Comparison of ENCODE assay signal across 25 cellular contexts in genomic region chr5:38443390-38443789, GRCh38.
"Had no signal": no experiment of that assay in that cellular context is flagged by ENCODE, and none has a peak within 500 bp of the region (broad histone marks: within the 10 kb centered on the region; RNA-seq: fewer than 3 reads in every experiment).

No MANE protein-coding gene starts in this region.

- H3K9me3 ChIP-seq: breast epithelium, heart right ventricle, neutrophil, ovary, thoracic aorta had no signal

- H3K4me1 ChIP-seq: breast epithelium had no signal

- H3K9me3 Mint-ChIP-seq: activated naive CD4-positive, alpha-beta T cell treated with anti-CD3 and anti-CD28 coated beads, Interleukin-2, amount 50 U/mL, for 72 hours; activated T-helper 2 cell treated with anti-CD3 and anti-CD28 coated beads, Interferon-gamma antibody, Interleukin-2, Interleukin-4, amounts not matched to agents 10 μg/mL and 5 μg/mL and 100 μg/mL, durations not matched to agents 14 hours and 24 hours and 36 hours; endodermal cell; mesothelial cell of epicardium; nephron progenitor cell; stimulated activated naive CD8-positive, alpha-beta T cell treated with anti-CD3 and anti-CD28 coated beads, Interleukin-15, Interleukin-2, amounts not matched to agents 100 ng/mL and 50 ng/mL, for 24 hours had no signal

- H3K4me3 ChIP-seq: breast epithelium, heart right ventricle, ovary, skin epidermis, thoracic aorta had no signal

- H3K27me3 ChIP-seq: breast epithelium, ovary had no signal

- H3K36me3 ChIP-seq: breast epithelium, neutrophil, ovary, thoracic aorta had no signal

- H3K36me3 Mint-ChIP-seq: activated CD8-positive, alpha-beta memory T cell treated with anti-CD3 and anti-CD28 coated beads, Interleukin-2, amount 10 ng/mL, durations not matched to agents 7 days and 5 days; activated naive CD4-positive, alpha-beta T cell treated with anti-CD3 and anti-CD28 coated beads, Interleukin-2, amount 50 U/mL, for 72 hours; mesothelial cell of epicardium had no signal

- H3K4me3 Mint-ChIP-seq: activated CD4-positive, alpha-beta T cell treated with anti-CD3 and anti-CD28 coated beads for 36 hours; activated CD8-positive, alpha-beta memory T cell treated with anti-CD3 and anti-CD28 coated beads, Interleukin-2, amount 10 ng/mL, durations not matched to agents 7 days and 5 days; activated CD8-positive, alpha-beta T cell treated with anti-CD3 and anti-CD28 coated beads, Interleukin-2, amount 10 ng/mL, durations not matched to agents 7 days and 5 days; endodermal cell; mesothelial cell of epicardium; naive B cell; nephron progenitor cell; stimulated activated naive CD8-positive, alpha-beta T cell treated with anti-CD3 and anti-CD28 coated beads, Interleukin-15, Interleukin-2, amounts not matched to agents 100 ng/mL and 50 ng/mL, for 24 hours had no signal

- H3K27ac Mint-ChIP-seq: activated CD4-positive, alpha-beta T cell treated with anti-CD3 and anti-CD28 coated beads for 36 hours; activated CD8-positive, alpha-beta memory T cell treated with anti-CD3 and anti-CD28 coated beads, Interleukin-2, amount 10 ng/mL, durations not matched to agents 7 days and 5 days; activated CD8-positive, alpha-beta T cell treated with anti-CD3 and anti-CD28 coated beads, Interleukin-2, amount 10 ng/mL, durations not matched to agents 7 days and 5 days; activated naive CD4-positive, alpha-beta T cell treated with anti-CD3 and anti-CD28 coated beads, Interleukin-2, amount 50 U/mL, for 72 hours; activated T-helper 2 cell treated with anti-CD3 and anti-CD28 coated beads, Interferon-gamma antibody, Interleukin-2, Interleukin-4, amounts not matched to agents 10 μg/mL and 5 μg/mL and 100 μg/mL, durations not matched to agents 14 hours and 24 hours and 36 hours; endodermal cell; mesothelial cell of epicardium; nephron progenitor cell; progenitor cell of endocrine pancreas; stimulated activated naive CD8-positive, alpha-beta T cell treated with anti-CD3 and anti-CD28 coated beads, Interleukin-15, Interleukin-2, amounts not matched to agents 100 ng/mL and 50 ng/mL, for 24 hours had no signal

- H3K4me1 Mint-ChIP-seq: activated CD4-positive, alpha-beta T cell treated with anti-CD3 and anti-CD28 coated beads for 36 hours; naive B cell had no signal

- H3K27ac ChIP-seq: breast epithelium, heart right ventricle, neutrophil, ovary, skin epidermis, thoracic aorta had no signal

- ATAC-seq: activated CD4-positive, alpha-beta T cell treated with anti-CD3 and anti-CD28 coated beads for 36 hours; activated CD8-positive, alpha-beta memory T cell treated with anti-CD3 and anti-CD28 coated beads, Interleukin-2, amount 10 ng/mL, durations not matched to agents 7 days and 5 days; activated CD8-positive, alpha-beta T cell treated with anti-CD3 and anti-CD28 coated beads, Interleukin-2, amount 10 ng/mL, durations not matched to agents 7 days and 5 days; activated naive CD4-positive, alpha-beta T cell treated with anti-CD3 and anti-CD28 coated beads, Interleukin-2, amount 50 U/mL, for 72 hours; esophagus mucosa; heart right ventricle; sciatic nerve had no signal

- DNase-seq: activated CD4-positive, alpha-beta T cell treated with anti-CD3 and anti-CD28 coated beads for 36 hours; activated CD4-positive, CD25-positive, alpha-beta regulatory T cell; activated CD8-positive, alpha-beta memory T cell treated with anti-CD3 and anti-CD28 coated beads, Interleukin-2, amount 10 ng/mL, durations not matched to agents 7 days and 5 days; activated CD8-positive, alpha-beta T cell treated with anti-CD3 and anti-CD28 coated beads, Interleukin-2, amount 10 ng/mL, durations not matched to agents 7 days and 5 days; activated naive CD4-positive, alpha-beta T cell; activated T-cell treated with anti-CD3 and anti-CD28 coated beads, Interleukin-2, amount 50 U/mL, for 48 hours; central memory CD4-positive, alpha-beta T cell; endodermal cell; heart right ventricle; naive B cell; nephron progenitor cell; ovary; stimulated activated CD4-positive, alpha-beta T cell treated with anti-CD3 and anti-CD28 coated beads, Interleukin-12 subunit alpha, Interleukin-12 subunit beta, amount 100 ng/mL, for 4 hours; stimulated activated CD4-positive, alpha-beta T cell treated with anti-CD3 and anti-CD28 coated beads, Interleukin-4, amount 100 ng/mL, for 1 hour had no signal
